ENCODE assay signal across 8 cellular contexts in genomic region chr5:177601126-177601525, GRCh38. TPM values are rescaled to one million over a fixed set of nuclear protein-coding genes. Genes with fewer than 3 reads are reported as not detected.
DNase-seq lines count a peak whose midpoint lies in the region; ATAC-seq and TF ChIP-seq lines count a peak whose summit lies in the region.

No MANE protein-coding gene starts in this region.

- TF ChIP-seq POLR2A in upper lobe of left lung (IDR thresholded peaks at IDR 0.05), result no peak

- CTCF ChIA-PET in activated CD4-positive, alpha-beta T cell treated with anti-CD3 and anti-CD28 coated beads for 36 hours (lab: Charles Lee), result no interaction called here
- CTCF ChIA-PET in activated CD8-positive, alpha-beta T cell treated with anti-CD3 and anti-CD28 coated beads for 36 hours (lab: Charles Lee), result no interaction called here

- DNase-seq in activated CD4-positive, alpha-beta T cell treated with anti-CD3 and anti-CD28 coated beads for 36 hours, result no peak
- no peak for DNase-seq in activated CD4-positive, alpha-beta T cell treated with anti-CD3 and anti-CD28 coated beads for 4 hours
- DNase-seq in activated CD8-positive, alpha-beta T cell treated with anti-CD3 and anti-CD28 coated beads for 36 hours, result no peak
- DNase-seq in glutamatergic neuron (no peak), upper lobe of left lung (no peak)

- H3K4me3 ChIP-seq in upper lobe of left lung, result peak overlapping the region in 1 of 4 donors; percentile 93

- H3K36me3 ChIP-seq in upper lobe of left lung, result peaks cover 3 to 19% (median 11%) of the 10 kb centered on the region in 4 donors

- WGBS in upper lobe of left lung, 2 donors, result 94 to 95% methylated on average over 11 of the region's 11 CpGs

- H3K4me1 ChIP-seq in upper lobe of left lung, result peaks cover 9 to 21% (median 18%) of the 10 kb centered on the region in 4 donors

- TF ChIP-seq EP300 in upper lobe of left lung (IDR thresholded peaks at IDR 0.05), result no peak

- intact Hi-C loops in activated CD4-positive, alpha-beta T cell treated with anti-CD3 and anti-CD28 coated beads for 36 hours (cut with DNase I, micrococcal nuclease), result loop anchor here in 1 of 2 experiments (2.0 to 10.0 kb wide), 2 partner anchors 250 to 1566 kb away; partner anchors contain the start of gene LMAN2
- intact Hi-C loops in activated CD8-positive, alpha-beta T cell treated with anti-CD3 and anti-CD28 coated beads for 36 hours (cut with micrococcal nuclease), result no loop called here

- H3K4me3 Mint-ChIP-seq in activated CD4-positive, alpha-beta T cell treated with anti-CD3 and anti-CD28 coated beads for 36 hours, result peak overlapping the region; percentile 93
- peak overlapping the region; percentile 88 for H3K4me3 Mint-ChIP-seq in activated CD8-positive, alpha-beta T cell treated with anti-CD3 and anti-CD28 coated beads for 36 hours
- peak overlapping the region; percentile 97 for H3K4me3 Mint-ChIP-seq in glutamatergic neuron (ENCODE audit: unreplicated experiment)
- H3K4me3 Mint-ChIP-seq in stimulated activated memory B cell treated with anti-CD40 and anti-IgM and Interleukin-4, amounts not matched to agents 10 μg/mL and 1 μg/mL and 100 μg/mL, for 72 hours, result peak overlapping the region; percentile 88

- no peaks in the 10 kb centered on the region for H3K27me3 ChIP-seq in upper lobe of left lung

- no peaks in the 10 kb centered on the region for H3K9me3 ChIP-seq in upper lobe of left lung

- H3K36me3 Mint-ChIP-seq in activated CD4-positive, alpha-beta T cell treated with anti-CD3 and anti-CD28 coated beads for 36 hours (ENCODE audit: low read depth), result peaks cover 12% of the 10 kb centered on the region
- H3K36me3 Mint-ChIP-seq in activated CD8-positive, alpha-beta T cell treated with anti-CD3 and anti-CD28 coated beads for 36 hours (ENCODE audit: low read depth), result peaks cover 20% of the 10 kb centered on the region
- H3K36me3 Mint-ChIP-seq in glutamatergic neuron (ENCODE audit: unreplicated experiment), result no peaks in the 10 kb centered on the region
- peaks cover 27% of the 10 kb centered on the region for H3K36me3 Mint-ChIP-seq in stimulated activated memory B cell treated with anti-CD40 and anti-IgM and Interleukin-4, amounts not matched to agents 10 μg/mL and 1 μg/mL and 100 μg/mL, for 72 hours

- H3K9me3 Mint-ChIP-seq in activated CD4-positive, alpha-beta T cell treated with anti-CD3 and anti-CD28 coated beads for 36 hours (ENCODE audit: low read depth), result no peaks in the 10 kb centered on the region
- no peaks in the 10 kb centered on the region for H3K9me3 Mint-ChIP-seq in activated CD8-positive, alpha-beta T cell treated with anti-CD3 and anti-CD28 coated beads for 36 hours
- peaks cover 7% of the 10 kb centered on the region for H3K9me3 Mint-ChIP-seq in glutamatergic neuron (ENCODE audit: unreplicated experiment)
- H3K9me3 Mint-ChIP-seq in stimulated activated memory B cell treated with anti-CD40 and anti-IgM and Interleukin-4, amounts not matched to agents 10 μg/mL and 1 μg/mL and 100 μg/mL, for 72 hours, result no peaks in the 10 kb centered on the region

- TF ChIP-seq CTCF in activated CD8-positive, alpha-beta T cell treated with anti-CD3 and anti-CD28 coated beads for 36 hours (IDR thresholded peaks at IDR 0.05), result no peak
- TF ChIP-seq CTCF in glutamatergic neuron (IDR thresholded peaks at IDR 0.05; ENCODE audit: partially characterized antibody, unreplicated experiment), result no peak
- TF ChIP-seq CTCF in upper lobe of left lung (IDR thresholded peaks at IDR 0.05), result no peak

- POLR2A ChIA-PET in activated CD4-positive, alpha-beta T cell treated with anti-CD3 and anti-CD28 coated beads for 36 hours (lab: Charles Lee), result interaction anchor here (0.7 kb wide), 1 partner anchor 9 kb away, joined by 3 read pairs; no protein-coding TSS in a partner anchor
- POLR2A ChIA-PET in activated CD8-positive, alpha-beta T cell treated with anti-CD3 and anti-CD28 coated beads for 36 hours (lab: Charles Lee), result interaction anchor here (0.9 to 1.9 kb wide), 2 partner anchors 9 to 10 kb away, joined by 4 to 7 read pairs; partner anchors contain the start of gene TMED9

- H3K4me1 Mint-ChIP-seq in activated CD4-positive, alpha-beta T cell treated with anti-CD3 and anti-CD28 coated beads for 36 hours, result peaks cover 28% of the 10 kb centered on the region
- peaks cover 35% of the 10 kb centered on the region for H3K4me1 Mint-ChIP-seq in activated CD8-positive, alpha-beta T cell treated with anti-CD3 and anti-CD28 coated beads for 36 hours (ENCODE audit: low read depth)
- peaks cover 6% of the 10 kb centered on the region for H3K4me1 Mint-ChIP-seq in glutamatergic neuron (ENCODE audit: low read depth, unreplicated experiment)
- peaks cover 49% of the 10 kb centered on the region for H3K4me1 Mint-ChIP-seq in stimulated activated memory B cell treated with anti-CD40 and anti-IgM and Interleukin-4, amounts not matched to agents 10 μg/mL and 1 μg/mL and 100 μg/mL, for 72 hours

- no peak for ATAC-seq in activated CD4-positive, alpha-beta T cell treated with anti-CD3 and anti-CD28 coated beads for 36 hours
- ATAC-seq in activated CD8-positive, alpha-beta T cell treated with anti-CD3 and anti-CD28 coated beads for 36 hours, result no peak
- ATAC-seq in stimulated activated memory B cell treated with anti-CD40 and anti-IgM and Interleukin-4, amounts not matched to agents 10 μg/mL and 1 μg/mL and 100 μg/mL, for 72 hours, result no peak
- no peak for ATAC-seq in upper lobe of left lung (ENCODE audit: low FRiP score in 2 of 2)
- ATAC-seq in GM18858 (IDR thresholded peaks at IDR 0.05; ENCODE audit: unreplicated experiment), result no peak
- no peak for ATAC-seq in HG03139 (IDR thresholded peaks at IDR 0.05; ENCODE audit: unreplicated experiment)

- H3K27me3 Mint-ChIP-seq in activated CD4-positive, alpha-beta T cell treated with anti-CD3 and anti-CD28 coated beads for 36 hours, result no peaks in the 10 kb centered on the region
- H3K27me3 Mint-ChIP-seq in activated CD8-positive, alpha-beta T cell treated with anti-CD3 and anti-CD28 coated beads for 36 hours, result no peaks in the 10 kb centered on the region
- peaks cover 12% of the 10 kb centered on the region for H3K27me3 Mint-ChIP-seq in glutamatergic neuron (ENCODE audit: unreplicated experiment)
- H3K27me3 Mint-ChIP-seq in stimulated activated memory B cell treated with anti-CD40 and anti-IgM and Interleukin-4, amounts not matched to agents 10 μg/mL and 1 μg/mL and 100 μg/mL, for 72 hours, result no peaks in the 10 kb centered on the region

- H3K27ac ChIP-seq in upper lobe of left lung, result no peak overlapping the region

- peak overlapping the region; percentile 89 for H3K27ac Mint-ChIP-seq in activated CD4-positive, alpha-beta T cell treated with anti-CD3 and anti-CD28 coated beads for 36 hours
- H3K27ac Mint-ChIP-seq in activated CD8-positive, alpha-beta T cell treated with anti-CD3 and anti-CD28 coated beads for 36 hours, result peak overlapping the region; percentile 88
- peak overlapping the region; percentile 92 for H3K27ac Mint-ChIP-seq in glutamatergic neuron (ENCODE audit: unreplicated experiment)
- peak overlapping the region; percentile 83 for H3K27ac Mint-ChIP-seq in stimulated activated memory B cell treated with anti-CD40 and anti-IgM and Interleukin-4, amounts not matched to agents 10 μg/mL and 1 μg/mL and 100 μg/mL, for 72 hours

RNA-seq across cellular contexts. Expression of gene B4GALT7, which starts 1.2 kb away (rescaled TPM):
- total RNA-seq in activated CD4-positive, alpha-beta T cell treated with anti-CD3 and anti-CD28 coated beads for 36 hours, result 10 to 100 TPM; 16.3 to 18.1 TPM
- total RNA-seq in activated CD8-positive, alpha-beta T cell treated with anti-CD3 and anti-CD28 coated beads for 36 hours, result 10 to 100 TPM; 19.3 to 21.9 TPM
- 29.3 TPM for total RNA-seq in glutamatergic neuron (ENCODE audit: unreplicated experiment)
- 10 to 100 TPM; 17.2 to 30.4 (median 23.0) TPM for total RNA-seq in upper lobe of left lung

RNA-seq across cellular contexts. Expression of gene TMED9, which starts 9.1 kb away (rescaled TPM):
- total RNA-seq in activated CD4-positive, alpha-beta T cell treated with anti-CD3 and anti-CD28 coated beads for 36 hours, result 100 to 1,000 TPM in 1 of 2 experiments, 10 to 100 TPM in 1; 83.2 to 109 TPM
- 100 to 1,000 TPM; 118 to 120 TPM for total RNA-seq in activated CD8-positive, alpha-beta T cell treated with anti-CD3 and anti-CD28 coated beads for 36 hours
- total RNA-seq in glutamatergic neuron (ENCODE audit: unreplicated experiment) (94.6 TPM), upper lobe of left lung (100 to 1,000 TPM in 3 of 6 donors, 10 to 100 TPM in 3; 28.3 to 187 (median 110) TPM)

RNA-seq across cellular contexts. Expression of gene FAM193B, which starts 46.8 kb away (rescaled TPM):
- 10 to 100 TPM; 63.6 to 77.7 TPM for total RNA-seq in activated CD4-positive, alpha-beta T cell treated with anti-CD3 and anti-CD28 coated beads for 36 hours
- 10 to 100 TPM; 71.4 to 76.7 TPM for total RNA-seq in activated CD8-positive, alpha-beta T cell treated with anti-CD3 and anti-CD28 coated beads for 36 hours
- total RNA-seq in glutamatergic neuron (ENCODE audit: unreplicated experiment) (227 TPM), upper lobe of left lung (100 to 1,000 TPM in 2 of 6 donors, 10 to 100 TPM in 4; 45.1 to 421 (median 91.4) TPM)
